15 cellular contexts compared by ENCODE assay signal in the genomic region with DNA sequence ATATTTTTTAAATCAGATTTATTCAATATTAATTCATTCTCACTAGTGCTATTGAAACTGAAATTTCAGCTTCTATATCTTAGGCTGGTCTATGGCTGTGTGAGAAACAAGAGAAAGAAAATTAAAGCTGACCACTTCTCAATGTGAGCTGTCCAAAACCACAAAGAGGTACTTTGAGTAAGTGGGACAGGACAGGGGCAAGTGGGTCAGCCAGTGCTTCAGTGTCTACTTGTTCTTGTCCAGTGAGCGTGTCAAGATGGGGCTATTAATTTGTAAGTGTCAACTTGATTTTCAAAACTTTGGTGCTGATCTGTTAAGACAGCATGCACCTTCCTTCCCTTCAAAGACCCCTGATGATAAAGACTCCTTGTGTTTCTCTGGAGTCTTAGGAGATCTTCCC.
"Had no signal": no experiment of that assay in that cellular context is flagged by ENCODE, and none has a peak within 500 bp of the region (broad histone marks: within the 10 kb centered on the region; RNA-seq: fewer than 3 reads in every experiment).

No MANE protein-coding gene starts in this region.

- DNase-seq: activated CD4-positive, alpha-beta T cell treated with anti-CD3 and anti-CD28 coated beads, Interleukin-2, amount 10 ng/mL, durations not matched to agents 24 days and 14 days; activated CD4-positive, CD25-positive, alpha-beta regulatory T cell; activated CD8-positive, alpha-beta memory T cell treated with anti-CD3 and anti-CD28 coated beads, Interleukin-2, amount 50 U/mL, for 48 hours; activated gamma-delta T cell treated with Interleukin-2 at 50 U/mL for 16 hours; amniotic stem cell; islet precursor cell; mammary epithelial cell; mucosa of descending colon; naive thymus-derived CD4-positive, alpha-beta T cell; ovary; sigmoid colon; spleen had no signal

- H3K27me3 Mint-ChIP-seq: activated CD4-positive, alpha-beta T cell treated with anti-CD3 and anti-CD28 coated beads, Interleukin-2, amount 10 ng/mL, durations not matched to agents 24 days and 14 days had no signal

- H3K4me1 Mint-ChIP-seq: activated CD4-positive, alpha-beta T cell treated with anti-CD3 and anti-CD28 coated beads, Interleukin-2, amount 10 ng/mL, durations not matched to agents 24 days and 14 days; naive thymus-derived CD4-positive, alpha-beta T cell had no signal

- H3K27ac Mint-ChIP-seq: activated CD4-positive, alpha-beta T cell treated with anti-CD3 and anti-CD28 coated beads, Interleukin-2, amount 10 ng/mL, durations not matched to agents 24 days and 14 days; activated naive CD8-positive, alpha-beta T cell; naive thymus-derived CD4-positive, alpha-beta T cell had no signal

- ATAC-seq: esophagus mucosa; mucosa of descending colon; naive thymus-derived CD4-positive, alpha-beta T cell had no signal

- H3K27me3 ChIP-seq: hepatocyte, ovary, sigmoid colon, spleen had no signal

- H3K36me3 Mint-ChIP-seq: activated naive CD8-positive, alpha-beta T cell; naive thymus-derived CD4-positive, alpha-beta T cell had no signal

- H3K4me3 ChIP-seq: hepatocyte, mucosa of descending colon, ovary, sigmoid colon, spleen had no signal

- H3K4me3 Mint-ChIP-seq: activated CD4-positive, alpha-beta T cell treated with anti-CD3 and anti-CD28 coated beads, Interleukin-2, amount 10 ng/mL, durations not matched to agents 24 days and 14 days; activated naive CD8-positive, alpha-beta T cell; naive thymus-derived CD4-positive, alpha-beta T cell had no signal

- H3K4me1 ChIP-seq: sigmoid colon, spleen had no signal

- H3K36me3 ChIP-seq: ovary, sigmoid colon, spleen had no signal

- H3K9me3 ChIP-seq: mucosa of descending colon, ovary had no signal

- H3K9me3 Mint-ChIP-seq: activated CD4-positive, alpha-beta T cell treated with anti-CD3 and anti-CD28 coated beads, Interleukin-2, amount 10 ng/mL, durations not matched to agents 24 days and 14 days had no signal

- H3K27ac ChIP-seq: hepatocyte, ovary, sigmoid colon, spleen had no signal
